In the genomic region with DNA sequence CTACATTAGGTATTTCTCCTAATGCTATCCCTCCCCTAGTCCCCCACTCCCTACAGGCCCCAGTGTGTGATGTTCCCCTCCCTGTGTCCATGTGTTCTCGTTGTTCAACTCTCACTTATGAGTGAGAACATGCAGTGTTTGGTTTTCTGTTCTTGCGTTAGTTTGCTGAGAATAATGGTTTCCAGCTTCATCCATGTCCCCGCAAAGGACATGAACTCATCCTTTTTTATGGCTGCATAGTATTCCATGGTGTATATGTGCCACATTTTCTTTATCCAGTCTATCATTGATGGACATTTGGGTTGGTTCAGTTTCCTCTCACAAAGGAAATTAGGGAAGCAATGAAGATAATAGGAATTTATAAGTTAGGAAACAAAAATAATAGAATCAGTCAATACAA, we compare ENCODE assay signal across 8 cellular contexts. TPM values are rescaled to one million over a fixed set of nuclear protein-coding genes. Genes with fewer than 3 reads are reported as not detected.
"Had no signal": no experiment of that assay in that cellular context is flagged by ENCODE, and none has a peak within 500 bp of the region (broad histone marks: within the 10 kb centered on the region; RNA-seq: fewer than 3 reads in every experiment).

No MANE protein-coding gene starts in this region.

RNA-seq across cellular contexts. Expression of a gene that starts 1.0 kb away (rescaled TPM):
- total RNA-seq: body of pancreas had no signal

RNA-seq across cellular contexts. Expression of a gene that starts 12.0 kb away (rescaled TPM):
- total RNA-seq: activated B cell treated with CpG ODN at 0.5 μM for 24 hours; activated naive CD4-positive, alpha-beta T cell treated with anti-CD3 and anti-CD28 coated beads for 36 hours; activated T-cell treated with anti-CD3 and anti-CD28 coated beads, Interleukin-2, amount 50 U/mL, for 4 hours; adrenal gland; astrocyte; body of pancreas; breast epithelium; chondrocyte had no signal
